Comparison of ENCODE assay signal across 8 cellular contexts in the genomic region with DNA sequence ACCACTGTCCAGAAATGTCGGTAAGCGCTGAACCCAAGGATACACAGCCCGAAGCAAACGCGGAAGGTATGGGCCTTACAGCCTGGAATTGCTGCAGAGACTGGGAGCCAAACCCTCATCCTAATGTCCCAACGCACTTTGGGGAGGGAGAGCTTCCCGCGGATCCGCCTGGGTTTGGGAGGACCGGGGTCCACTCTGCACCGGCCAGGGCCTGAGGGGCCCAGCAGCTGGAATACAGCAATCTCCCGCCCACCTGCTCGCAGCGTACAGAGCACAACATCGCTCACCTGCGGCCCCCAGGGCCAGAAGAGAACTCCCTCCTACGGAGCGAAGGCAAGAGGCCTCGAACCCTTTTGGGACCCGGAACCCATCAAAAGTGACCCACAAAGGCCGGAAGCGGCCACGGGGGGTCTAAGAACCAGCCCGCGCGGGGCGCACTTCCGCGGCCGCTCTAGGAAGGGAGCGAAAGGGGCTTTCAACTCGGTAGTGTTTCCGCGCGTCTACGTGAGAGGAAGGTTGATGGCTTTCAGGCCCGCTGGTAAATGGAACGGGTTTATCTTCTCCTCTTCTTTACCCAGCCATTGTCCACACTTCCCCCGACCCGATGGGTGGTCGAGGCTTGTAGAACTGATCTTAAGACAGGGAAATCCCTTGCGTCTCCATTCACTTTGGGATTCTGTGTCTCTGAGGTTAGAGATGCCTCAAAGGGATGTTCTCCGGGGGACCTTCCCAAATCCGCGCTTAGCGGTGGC. TPM values are rescaled to one million over a fixed set of nuclear protein-coding genes. Genes with fewer than 3 reads are reported as not detected.
A peak's percentile ranks its signal among the peaks of the same experiment; 100 is the strongest.
DNase-seq lines count a peak whose midpoint lies in the region; ATAC-seq lines count a peak whose summit lies in the region.

A gene (minus strand): TSS at position 378 of the 752 bp plus-strand sequence. CDS start 1,342 bp downstream, outside the sequence.

- peak within 1 kb of the TSS; percentile 10 for H3K4ac ChIP-seq in mesendoderm (ENCODE audit: low read depth, low read length)

- H3K56ac ChIP-seq in mesendoderm (ENCODE audit: low read length) = peak within 1 kb of the TSS; percentile 97

- peak within 1 kb of the TSS; percentile 24 for H2BK5ac ChIP-seq in mesendoderm (ENCODE audit: low read length)

- peak within 1 kb of the TSS; percentile 100 for H4K8ac ChIP-seq in mesendoderm (ENCODE audit: low read depth, low read length)

- peaks cover 4% of the 10 kb centered on the region for H3K4me1 ChIP-seq in endocrine pancreas (ENCODE audit: control insufficient read depth, insufficient read depth, low read length)
- H3K4me1 ChIP-seq in mesendoderm (ENCODE audit: control insufficient read depth, low read depth, low read length) = peaks cover 5% of the 10 kb centered on the region

- no CpG with 5 or more reads among the region's 46 CpGs for WGBS in mesendoderm (ENCODE audit: extremely low coverage, insufficient coverage, low lambda C conversion rate)

- peak within 1 kb of the TSS; percentile 78 for H3K27ac ChIP-seq in mesendoderm (ENCODE audit: low read depth, low read length)

- H3K36me3 ChIP-seq in endocrine pancreas (ENCODE audit: control insufficient read depth, insufficient read depth, low read length) (no peaks in the 10 kb centered on the region), mesendoderm (ENCODE audit: control insufficient read depth, insufficient read depth, low read length) (no peaks in the 10 kb centered on the region)

- peak within 1 kb of the TSS; percentile 98 for H3K18ac ChIP-seq in mesendoderm (ENCODE audit: low read length)

- peaks cover 10% of the 10 kb centered on the region for H3K79me1 ChIP-seq in mesendoderm (ENCODE audit: low read length)

- H3K9me3 ChIP-seq in endocrine pancreas (ENCODE audit: control insufficient read depth, low read length) = no peaks in the 10 kb centered on the region

- no peak within 1 kb of the TSS for H2AK5ac ChIP-seq in mesendoderm (ENCODE audit: low read length)

- DNase-seq in AG08395 (ENCODE audit: low spot score) (peak; percentile 80), NCI-H69 (lab: John Stamatoyannopoulos, UW) (peak; percentile 97), mesendoderm (peak; percentile 94)
- peak; percentile 68 to 69 for DNase-seq in activated CD8-positive, alpha-beta memory T cell treated with anti-CD3 and anti-CD28 coated beads for 4 hours (ENCODE audit: low read depth in 2 of 2)
- peak; percentile 71 for DNase-seq in stimulated activated CD8-positive, alpha-beta memory T cell treated with anti-CD3 and anti-CD28 coated beads, Interleukin-12 subunit alpha, Interleukin-12 subunit beta, amount 100 ng/mL, for 24 hours (ENCODE audit: extremely low read depth)

- ATAC-seq in GM18909 (IDR thresholded peaks at IDR 0.05; ENCODE audit: poor library complexity, unreplicated experiment) = peak; percentile 89
- peak; percentile 86 for ATAC-seq in HG03175 (IDR thresholded peaks at IDR 0.05; ENCODE audit: unreplicated experiment)

- H3K27me3 ChIP-seq in endocrine pancreas (ENCODE audit: control insufficient read depth, insufficient read depth, low read length) (no peaks in the 10 kb centered on the region), mesendoderm (ENCODE audit: insufficient read depth, low read length, poor library complexity) (peaks cover 2% of the 10 kb centered on the region)

- peaks cover 24% of the 10 kb centered on the region for H3K79me2 ChIP-seq in mesendoderm (ENCODE audit: control insufficient read depth, insufficient read depth, low read length)

- H2BK15ac ChIP-seq in mesendoderm (replicated peaks; ENCODE audit: low read depth) = no peak within 1 kb of the TSS

- peak within 1 kb of the TSS; percentile 91 for H3K4me3 ChIP-seq in endocrine pancreas (ENCODE audit: control insufficient read depth, insufficient read depth, low read length)
- H3K4me3 ChIP-seq in mesendoderm (ENCODE audit: low read length) = peak within 1 kb of the TSS; percentile 80

- H3K9ac ChIP-seq in endocrine pancreas (ENCODE audit: control insufficient read depth, insufficient read depth, low read length) (peak within 1 kb of the TSS; percentile 98), mesendoderm (ENCODE audit: low read length) (peak within 1 kb of the TSS; percentile 93)

- H4K5ac ChIP-seq in mesendoderm (ENCODE audit: low read length) = no peak within 1 kb of the TSS

- peak within 1 kb of the TSS; percentile 32 for H3K4me2 ChIP-seq in mesendoderm (ENCODE audit: low read length)

- H3K23ac ChIP-seq in mesendoderm (ENCODE audit: low read length) = peak within 1 kb of the TSS; percentile 70

- peak within 1 kb of the TSS; percentile 8 for H2BK120ac ChIP-seq in mesendoderm (ENCODE audit: low read depth, low read length)

RNA-seq across cellular contexts. Expression of the gene that starts here (rescaled TPM):
- 3.7 TPM for polyA plus RNA-seq in mesendoderm (2013, experiment 1 of 2)
- 3.7 TPM for polyA plus RNA-seq in mesendoderm (2013, experiment 2 of 2)

Comparison
In these comparisons a context has a peak if more than half of its experiments do, and no peak if none do; other contexts are left out.
1. Peak in every context shown above with its lines: DNase-seq, ATAC-seq, H3K4me3 ChIP-seq and H3K27ac ChIP-seq.